11 cellular contexts compared by ENCODE assay signal in the genomic region with DNA sequence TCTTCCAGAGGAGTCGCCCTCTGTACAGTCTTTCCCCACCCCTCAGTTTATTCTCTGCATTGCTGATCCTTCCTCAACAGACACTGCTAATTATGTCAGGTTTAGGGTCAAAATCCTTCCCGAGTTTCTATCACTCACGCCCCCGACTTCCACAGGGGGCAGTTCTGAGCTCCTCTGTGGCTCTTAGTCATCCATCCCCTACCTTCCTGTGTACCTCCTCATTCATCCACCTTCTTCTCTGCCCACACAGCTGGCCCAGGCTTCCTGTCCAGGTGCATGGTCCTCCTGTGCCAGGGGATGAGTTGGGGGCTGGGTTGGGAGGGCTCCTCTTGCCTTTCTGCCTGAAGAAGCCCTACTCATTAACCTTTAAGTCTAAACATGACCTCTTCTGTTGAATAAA.
DNase-seq lines count a peak whose midpoint lies in the region; ATAC-seq, FAIRE-seq and TF ChIP-seq lines count a peak whose summit lies in the region.
"Had no signal": no experiment of that assay in that cellular context is flagged by ENCODE, and none has a peak within 500 bp of the region (broad histone marks: within the 10 kb centered on the region; RNA-seq: fewer than 3 reads in every experiment).

No MANE protein-coding gene starts in this region.

- in situ Hi-C loops in gastrocnemius medialis (cut with MboI; ENCODE audit: low sequenced_read_pairs in 4 of 4) = no loop called here

- no peak overlapping the region for H3K4me3 ChIP-seq in H7 (ENCODE audit: insufficient read depth, low read depth, low read length)
- no peak overlapping the region for H3K4me3 ChIP-seq in gastrocnemius medialis
- H3K4me3 ChIP-seq: ascending aorta, HAP-1 had no signal

- peak overlapping the region; percentile 99 for H3K27ac ChIP-seq in CD4-positive, alpha-beta T cell (ENCODE audit: low read depth, low read length)
- H3K27ac ChIP-seq in gastrocnemius medialis = no peak overlapping the region
- H3K27ac ChIP-seq: ascending aorta had no signal

- no peak for TF ChIP-seq POLR2A in gastrocnemius medialis (IDR thresholded peaks at IDR 0.05)

- no peaks in the 10 kb centered on the region for H3K4me1 ChIP-seq in gastrocnemius medialis
- H3K4me1 ChIP-seq: ascending aorta had no signal

- CTCF ChIA-PET in CD4-positive, alpha-beta T cell (lab: Charles Lee) = interaction anchor here (0.6 to 3.8 kb wide), 7 partner anchors 10 to 202 kb away, joined by 3 to 17 read pairs (median 4); partner anchors contain the start of gene ARL4C

- DNase-seq in CD4-positive, alpha-beta T cell = no peak
- DNase-seq in H7 = peak; percentile 47
- DNase-seq in T-helper 17 cell = no peak
- DNase-seq in iPS-NIHi7 (ENCODE audit: extremely low spot score) = peak; percentile 45
- no peak for DNase-seq in gastrocnemius medialis
- DNase-seq in nucleus accumbens (lab: John Stamatoyannopoulos, UW) = no peak
- no peak for DNase-seq in D721Med (ENCODE audit: insufficient read length, low spot score)
- DNase-seq: naive B cell had no signal

- peak overlapping the region; percentile 5 for H3K4me3 Mint-ChIP-seq in CD4-positive, alpha-beta T cell
- H3K4me3 Mint-ChIP-seq in T-helper 17 cell = peak overlapping the region; percentile 47

- peak overlapping the region; percentile 98 for H3K27ac Mint-ChIP-seq in CD4-positive, alpha-beta T cell
- H3K27ac Mint-ChIP-seq in T-helper 17 cell = peak overlapping the region; percentile 100

- ATAC-seq in CD4-positive, alpha-beta T cell (ENCODE audit: poor library complexity) = no peak
- no peak for ATAC-seq in T-helper 17 cell
- no peak for ATAC-seq in gastrocnemius medialis
- ATAC-seq in GM18520 (IDR thresholded peaks at IDR 0.05; ENCODE audit: unreplicated experiment) = no peak

- H3K27me3 ChIP-seq in CD4-positive, alpha-beta T cell (ENCODE audit: control insufficient read depth, insufficient read depth, low read length) = no peaks in the 10 kb centered on the region
- H3K27me3 ChIP-seq in H7 (ENCODE audit: control insufficient read depth, insufficient read depth, low read length) (no peaks in the 10 kb centered on the region), gastrocnemius medialis (no peaks in the 10 kb centered on the region)
- H3K27me3 ChIP-seq: ascending aorta had no signal

- peaks cover 92% of the 10 kb centered on the region for H3K4me1 Mint-ChIP-seq in CD4-positive, alpha-beta T cell (ENCODE audit: low read depth)
- H3K4me1 Mint-ChIP-seq in T-helper 17 cell = peaks cover 64% of the 10 kb centered on the region

- H3K36me3 Mint-ChIP-seq in CD4-positive, alpha-beta T cell (ENCODE audit: low read depth) = no peaks in the 10 kb centered on the region
- peaks cover 3% of the 10 kb centered on the region for H3K36me3 Mint-ChIP-seq in T-helper 17 cell (ENCODE audit: low read depth)

- no peak for TF ChIP-seq CTCF in CD4-positive, alpha-beta T cell (IDR thresholded peaks at IDR 0.05)
- TF ChIP-seq CTCF in gastrocnemius medialis (IDR thresholded peaks at IDR 0.05 in 4 of 5, conservative IDR thresholded peaks at IDR 0.05 in 1 of 5) = no peak
- TF ChIP-seq CTCF in D721Med (IDR thresholded peaks at IDR 0.05; ENCODE audit: insufficient read depth, missing control alignments) = no peak

- intact Hi-C loops in CD4-positive, alpha-beta T cell (cut with DNase I, micrococcal nuclease) = loop anchor here (2.0 to 10.0 kb wide), 6 partner anchors 15 to 299 kb away; no protein-coding TSS in a partner anchor
- intact Hi-C loops in gastrocnemius medialis (cut with DNase I; ENCODE audit: low total_unique reads) = no loop called here

- no peaks in the 10 kb centered on the region for H3K27me3 Mint-ChIP-seq in CD4-positive, alpha-beta T cell
- H3K27me3 Mint-ChIP-seq in T-helper 17 cell = no peaks in the 10 kb centered on the region

- POLR2A ChIA-PET in CD4-positive, alpha-beta T cell (lab: Charles Lee) = interaction anchor here (0.7 to 8.8 kb wide), 8 partner anchors 75 to 304 kb away, joined by 3 to 222 read pairs (median 18); partner anchors contain the start of gene ARL4C

- no peaks in the 10 kb centered on the region for H3K36me3 ChIP-seq in H7 (replicated peaks; ENCODE audit: control insufficient read depth, insufficient read depth, low read length)
- H3K36me3 ChIP-seq in gastrocnemius medialis = no peaks in the 10 kb centered on the region
- H3K36me3 ChIP-seq: ascending aorta, HAP-1 had no signal

- no peak for FAIRE-seq in D721Med (lab: Jason Lieb, UNC)

- H3K9me3 ChIP-seq in CD4-positive, alpha-beta T cell (ENCODE audit: control insufficient read depth, low read length) = no peaks in the 10 kb centered on the region
- H3K9me3 ChIP-seq in T-helper 17 cell (ENCODE audit: control insufficient read depth, low read length, poor library complexity, severe bottlenecking) (no peaks in the 10 kb centered on the region), gastrocnemius medialis (no peaks in the 10 kb centered on the region)
- H3K9me3 ChIP-seq: ascending aorta, HAP-1 had no signal

- H3K9me3 Mint-ChIP-seq in CD4-positive, alpha-beta T cell = peaks cover 2% of the 10 kb centered on the region

Comparison
In these comparisons a context has a peak if more than half of its experiments do, and no peak if none do; other contexts are left out.
1. DNase-seq: peak in H7 (single experiment) and iPS-NIHi7 (single experiment); none in CD4-positive, alpha-beta T cell (0 of 10), T-helper 17 cell (0 of 3), gastrocnemius medialis (0 of 2), nucleus accumbens (0 of 56) and D721Med (single experiment).